ENCODE assay signal across 1 cellular context in the genomic region with DNA sequence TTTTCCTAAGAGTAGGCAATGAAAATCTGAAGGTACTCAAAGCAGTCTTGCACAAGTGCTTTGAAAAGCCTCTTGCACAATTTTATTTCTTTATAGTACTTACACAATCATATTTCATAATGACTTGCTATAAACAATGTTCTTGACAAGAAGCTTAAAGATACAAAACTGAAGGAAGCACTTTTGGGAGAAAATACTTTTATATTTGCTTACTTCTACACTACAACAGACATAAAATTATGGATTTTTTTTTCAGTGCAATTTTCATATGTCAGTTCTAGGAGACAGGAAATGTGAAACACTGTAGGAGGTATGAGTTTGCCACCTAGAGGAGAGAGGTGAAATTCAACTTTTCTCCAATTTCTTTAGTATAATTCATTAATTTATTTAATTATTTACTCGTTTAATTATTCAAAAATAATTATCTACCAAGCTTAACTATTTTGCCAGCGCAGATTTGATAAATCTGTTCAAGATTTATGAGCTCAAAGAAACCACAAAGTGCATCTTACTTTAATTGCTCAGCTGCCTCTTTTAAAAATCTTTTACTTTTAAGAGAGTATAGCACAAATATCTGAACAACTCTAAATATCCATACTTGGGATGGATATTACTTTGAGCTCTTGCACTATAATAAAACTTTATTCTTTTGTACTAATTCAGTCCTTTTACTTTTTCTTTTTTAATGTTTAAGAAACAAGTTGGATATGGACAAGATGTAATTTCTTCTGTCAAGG.
A peak's percentile ranks its signal among the peaks of the same experiment; 100 is the strongest.
TF ChIP-seq lines count a peak whose summit lies in the region.

No MANE protein-coding gene starts in this region.

TF ChIP-seq in GM12878, 131 proteins besides CTCF, POLR2A, EP300 and RAD21:
- no peak for TF ChIP-seq NFIC (IDR thresholded peaks at IDR 0.05; ENCODE audit: low read depth, low read length)
- TF ChIP-seq RAD51 (IDR thresholded peaks at IDR 0.05) = no peak
- no peak for TF ChIP-seq IRF4 (IDR thresholded peaks at IDR 0.05; ENCODE audit: low read depth, low read length)
- no peak for TF ChIP-seq SIN3A (IDR thresholded peaks at IDR 0.05; ENCODE audit: low read depth, low read length)
- TF ChIP-seq POLR2AphosphoS2 (IDR thresholded peaks at IDR 0.05; ENCODE audit: low read depth, low read length) = no peak
- no peak for TF ChIP-seq CREB1 (IDR thresholded peaks at IDR 0.05; ENCODE audit: low read depth)
- no peak for TF ChIP-seq FOXK2 (IDR thresholded peaks at IDR 0.05)
- TF ChIP-seq SMC3 (IDR thresholded peaks at IDR 0.05; ENCODE audit: borderline replicate concordance, low read length) = peak; percentile 71; the same call in 1 of the 2 replicates
